Comparison of ENCODE assay signal across 21 cellular contexts in genomic region chr22:19203839-19204238, GRCh38. TPM values are rescaled to one million over a fixed set of nuclear protein-coding genes. Genes with fewer than 3 reads are reported as not detected.
DNase-seq lines count a peak whose midpoint lies in the region; ATAC-seq and TF ChIP-seq lines count a peak whose summit lies in the region.
"Had no signal": no experiment of that assay in that cellular context is flagged by ENCODE, and none has a peak within 500 bp of the region (broad histone marks: within the 10 kb centered on the region; RNA-seq: fewer than 3 reads in every experiment).

No MANE protein-coding gene starts in this region.

- 90% methylated on average over 8 of the region's 8 CpGs for WGBS in hepatocyte (ENCODE audit: low lambda C conversion rate, missing lambda C conversion rate)

- H3K4me1 ChIP-seq in HEK293 (ENCODE audit: control insufficient read depth, insufficient read depth, low read length) (no peaks in the 10 kb centered on the region), osteoblast (ENCODE audit: insufficient read depth, low read length) (no peaks in the 10 kb centered on the region), mucosa of descending colon (ENCODE audit: low read depth) (no peaks in the 10 kb centered on the region), hepatocyte (ENCODE audit: insufficient read depth) (no peaks in the 10 kb centered on the region)
- H3K4me1 ChIP-seq: HAP-1 had no signal

- no peaks in the 10 kb centered on the region for H3K9me2 ChIP-seq in hepatocyte (replicated peaks; ENCODE audit: insufficient read depth)

- H3K27me3 ChIP-seq in osteoblast (ENCODE audit: insufficient read depth, low read length) (no peaks in the 10 kb centered on the region), hepatocyte (no peaks in the 10 kb centered on the region)
- H3K27me3 ChIP-seq: BLaER1 treated with 17β-estradiol and CSF1 and Interleukin-3, amounts not matched to agents 10 nM and 100 nM had no signal

- DNase-seq in RWPE1 (ENCODE audit: low spot score) (no peak), erythroblast (lab: John Stamatoyannopoulos, UW) (peak; percentile 62 to 81), osteoblast (ENCODE audit: insufficient read length, low spot score, missing footprints) (peak; percentile 26), mucosa of descending colon (no peak), hepatocyte (ENCODE audit: low spot score) (no peak)
- DNase-seq in stimulated activated CD4-positive, alpha-beta T cell treated with anti-CD3 and anti-CD28 coated beads, Interleukin-2, amount 100 ng/mL, for 48 hours: no peak
- DNase-seq in activated naive CD4-positive, alpha-beta T cell treated with anti-CD3 and anti-CD28 coated beads, Interleukin-2, amount 50 U/mL, for 72 hours (ENCODE audit: low spot score in 2 of 2): no peak
- DNase-seq: Calu3; CD8-positive, alpha-beta T cell; GF-D8; NCI-H1417; NCI-H187; NCI-H2227 treated with DMSO at 0.1 percent for 48 hours; NCI-H524; PC-3; RPMI8226 had no signal

- CTCF ChIA-PET in HEK293 (lab: Yijun Ruan, JAX) (interaction anchor here (0.6 kb wide), 1 partner anchor 14 kb away, joined by 3 read pairs; no protein-coding TSS in a partner anchor), RWPE1 (lab: Yijun Ruan, JAX) (no interaction called here)

- no peak overlapping the region for H3K27ac Mint-ChIP-seq in activated naive CD4-positive, alpha-beta T cell treated with anti-CD3 and anti-CD28 coated beads, Interleukin-2, amount 50 U/mL, for 72 hours
- H3K27ac Mint-ChIP-seq: CD8-positive, alpha-beta T cell had no signal

- H3K4me3 ChIP-seq in HEK293 (ENCODE audit: low read depth, low read length): no peak overlapping the region
- no peak overlapping the region for H3K4me3 ChIP-seq in osteoblast (ENCODE audit: insufficient read depth, low read length)
- no peak overlapping the region for H3K4me3 ChIP-seq in mucosa of descending colon
- H3K4me3 ChIP-seq in hepatocyte: no peak overlapping the region
- H3K4me3 ChIP-seq: BLaER1 treated with 17β-estradiol and CSF1 and Interleukin-3, amounts not matched to agents 10 nM and 100 nM; HAP-1 had no signal

- H3K9me3 ChIP-seq in HEK293 (ENCODE audit: control insufficient read depth, insufficient read depth, low read depth, low read length) (no peaks in the 10 kb centered on the region), osteoblast (ENCODE audit: low read depth, low read length) (no peaks in the 10 kb centered on the region), mucosa of descending colon (no peaks in the 10 kb centered on the region), hepatocyte (ENCODE audit: low read depth) (no peaks in the 10 kb centered on the region)
- H3K9me3 ChIP-seq: BLaER1 treated with 17β-estradiol and CSF1 and Interleukin-3, amounts not matched to agents 10 nM and 100 nM; HAP-1 had no signal

- POLR2A ChIA-PET in HEK293 (lab: Yijun Ruan, JAX) (no interaction called here), RWPE1 (lab: Yijun Ruan, JAX; ENCODE audit: low non-redundant PET) (no interaction called here)

- H3K27ac ChIP-seq in HEK293 (ENCODE audit: extremely low read depth, low read depth, low read length) (no peak overlapping the region), RWPE1 (peak overlapping the region; percentile 2; the same call in 1 of the 2 replicates), osteoblast (ENCODE audit: low read depth, low read length) (no peak overlapping the region), hepatocyte (no peak overlapping the region)
- H3K27ac ChIP-seq: BLaER1 treated with 17β-estradiol and CSF1 and Interleukin-3, amounts not matched to agents 10 nM and 100 nM had no signal

- H3K36me3 Mint-ChIP-seq in activated naive CD4-positive, alpha-beta T cell treated with anti-CD3 and anti-CD28 coated beads, Interleukin-2, amount 50 U/mL, for 72 hours: no peaks in the 10 kb centered on the region
- H3K36me3 Mint-ChIP-seq: CD8-positive, alpha-beta T cell had no signal

- intact Hi-C loops in mucosa of descending colon (cut with DNase I, micrococcal nuclease): no loop called here

- H3K9me3 Mint-ChIP-seq in activated naive CD4-positive, alpha-beta T cell treated with anti-CD3 and anti-CD28 coated beads, Interleukin-2, amount 50 U/mL, for 72 hours: peaks cover 0 to 3% of the 10 kb centered on the region in 2 donors
- H3K9me3 Mint-ChIP-seq: CD8-positive, alpha-beta T cell had no signal

- no peaks in the 10 kb centered on the region for H4K20me1 ChIP-seq in osteoblast (ENCODE audit: insufficient read depth, low read length)
- no peaks in the 10 kb centered on the region for H4K20me1 ChIP-seq in hepatocyte (ENCODE audit: insufficient read depth, poor library complexity, severe bottlenecking)
- H4K20me1 ChIP-seq: BLaER1 treated with 17β-estradiol and CSF1 and Interleukin-3, amounts not matched to agents 10 nM and 100 nM had no signal

- TF ChIP-seq CTCF in HEK293 (tag by site-specific recombination; IDR thresholded peaks at IDR 0.05) (no peak), RWPE1 (conservative IDR thresholded peaks at IDR 0.05; ENCODE audit: low read depth) (no peak), osteoblast (IDR thresholded peaks at IDR 0.05; ENCODE audit: extremely low read depth, low read depth, low read length) (no peak), mucosa of descending colon (IDR thresholded peaks at IDR 0.05) (no peak), hepatocyte (IDR thresholded peaks at IDR 0.05; ENCODE audit: poor library complexity) (no peak)

- no peaks in the 10 kb centered on the region for H3K79me2 ChIP-seq in osteoblast (ENCODE audit: insufficient read depth, low read length)
- H3K79me2 ChIP-seq in hepatocyte: no peaks in the 10 kb centered on the region

- no peak for ATAC-seq in activated naive CD4-positive, alpha-beta T cell treated with anti-CD3 and anti-CD28 coated beads, Interleukin-2, amount 50 U/mL, for 72 hours
- ATAC-seq in mucosa of descending colon: no peak
- ATAC-seq: CD8-positive, alpha-beta T cell; PC-3 had no signal

- H3K4me2 ChIP-seq in osteoblast (ENCODE audit: insufficient read depth, low read length): no peak overlapping the region
- H3K4me2 ChIP-seq in hepatocyte: no peak overlapping the region
- H3K4me2 ChIP-seq: BLaER1 treated with 17β-estradiol and CSF1 and Interleukin-3, amounts not matched to agents 10 nM and 100 nM had no signal

- H2AFZ ChIP-seq in osteoblast (ENCODE audit: low read length): no peak overlapping the region
- no peak overlapping the region for H2AFZ ChIP-seq in hepatocyte

- TF ChIP-seq POLR2A in erythroblast (IDR thresholded peaks at IDR 0.05; ENCODE audit: low read length): no peak

- H3K36me3 ChIP-seq in HEK293 (ENCODE audit: control insufficient read depth in 2 of 2, insufficient read depth in 1 of 2, low read length in 2 of 2): peaks cover 3 to 13% of the 10 kb centered on the region in 2 experiments; a peak in 2 of 3 replicates
- H3K36me3 ChIP-seq in osteoblast (ENCODE audit: insufficient read depth, low read length): peaks cover 7% of the 10 kb centered on the region
- no peaks in the 10 kb centered on the region for H3K36me3 ChIP-seq in mucosa of descending colon (ENCODE audit: low read depth)
- no peaks in the 10 kb centered on the region for H3K36me3 ChIP-seq in hepatocyte (replicated peaks; ENCODE audit: insufficient read depth, low read depth)

TF ChIP-seq in HEK293, 187 proteins besides CTCF, POLR2A, EP300 and RAD21 (continues in another document):
- TF ChIP-seq ZNF140 (tag by site-specific recombination; IDR thresholded peaks at IDR 0.05) (no peak), ZNF692 (tag by site-specific recombination; IDR thresholded peaks at IDR 0.05) (no peak), OSR2 (tag by site-specific recombination; IDR thresholded peaks at IDR 0.05) (no peak), KLF17 (tag by site-specific recombination; IDR thresholded peaks at IDR 0.05) (peak; percentile 59; the same call in 1 of the 2 replicates), MEIS1 (CRISPR knock-in tag; IDR thresholded peaks at IDR 0.05; ENCODE audit: borderline replicate concordance) (no peak), ZNF701 (tag by site-specific recombination; IDR thresholded peaks at IDR 0.05) (no peak), ZNF571 (tag by site-specific recombination; IDR thresholded peaks at IDR 0.05) (no peak)

RNA-seq across cellular contexts. Expression of gene SLC25A1, which starts 25.3 kb away (rescaled TPM):
- total RNA-seq in osteoblast (63.7 and 69.2 TPM in 2 replicates), mucosa of descending colon (100 to 1,000 TPM in 2 of 3 donors, 10 to 100 TPM in 1; 88.3 to 165 (median 135) TPM), hepatocyte (162 and 187 TPM in 2 replicates)
- 10 to 100 TPM; 59.1 to 61.3 TPM for total RNA-seq in activated naive CD4-positive, alpha-beta T cell treated with anti-CD3 and anti-CD28 coated beads, Interleukin-2, amount 50 U/mL, for 72 hours
- 395 and 422 TPM in 2 replicates for polyA plus RNA-seq in hepatocyte

RNA-seq across cellular contexts. Expression of gene GSC2, which starts 53.7 kb away (rescaled TPM):
- total RNA-seq in osteoblast: not detected in 2 replicates
- total RNA-seq in activated naive CD4-positive, alpha-beta T cell treated with anti-CD3 and anti-CD28 coated beads, Interleukin-2, amount 50 U/mL, for 72 hours: not detected
- not detected for total RNA-seq in mucosa of descending colon
- total RNA-seq in hepatocyte: not detected in 2 replicates
- polyA plus RNA-seq in hepatocyte: not detected in 2 replicates
- total RNA-seq: A673; Calu3; CD8-positive, alpha-beta T cell; M059J; PC-3 had no signal

RNA-seq across cellular contexts. Expression of gene ESS2, which starts 59.4 kb away (rescaled TPM):
- 19.4 and 22.1 TPM in 2 replicates for total RNA-seq in osteoblast
- total RNA-seq in activated naive CD4-positive, alpha-beta T cell treated with anti-CD3 and anti-CD28 coated beads, Interleukin-2, amount 50 U/mL, for 72 hours: 10 to 100 TPM; 16.5 to 21.5 TPM
- total RNA-seq in mucosa of descending colon: 10 to 100 TPM; 10.2 to 18.1 (median 11.0) TPM
- total RNA-seq in hepatocyte: 7.6 and 9.0 TPM in 2 replicates
- polyA plus RNA-seq in hepatocyte: 11.4 and 11.7 TPM in 2 replicates

Comparison
In these comparisons a context has a peak if more than half of its experiments do, and no peak if none do; other contexts are left out.
1. DNase-seq: peak in erythroblast (2 of 2) and osteoblast (single experiment); none in RWPE1 (single experiment), stimulated activated CD4-positive, alpha-beta T cell treated with anti-CD3 and anti-CD28 coated beads, Interleukin-2, amount 100 ng/mL, for 48 hours (0 of 2), activated naive CD4-positive, alpha-beta T cell treated with anti-CD3 and anti-CD28 coated beads, Interleukin-2, amount 50 U/mL, for 72 hours (0 of 2), mucosa of descending colon (0 of 3) and hepatocyte (single experiment).